Comparison of ENCODE assay signal across 34 cellular contexts in genomic region chr19:8429826-8430225, GRCh38.
"Had no signal": no experiment of that assay in that cellular context is flagged by ENCODE, and none has a peak within 500 bp of the region (broad histone marks: within the 10 kb centered on the region; RNA-seq: fewer than 3 reads in every experiment).

No MANE protein-coding gene starts in this region.

- H3K27me3 ChIP-seq: MG63 had no signal

- DNase-seq: Kasumi-1, MG63, MM.1S, MV-4-11, NCI-H1048, NCI-H1092, NCI-H1092 treated with DMSO at 0.1 percent for 48 hours, NCI-H1105, NCI-H1105 treated with DMSO at 0.1 percent for 48 hours, NCI-H1417, NCI-H1417 treated with DMSO at 0.1 percent for 48 hours, NCI-H1436, NCI-H1436 treated with DMSO at 0.1 percent for 48 hours, NCI-H146, NCI-H1694, NCI-H1694 treated with DMSO at 0.1 percent for 48 hours, NCI-H187, NCI-H187 treated with DMSO at 0.1 percent for 48 hours, NCI-H1930, NCI-H2029, NCI-H2029 treated with DMSO at 0.1 percent for 48 hours, NCI-H2081, NCI-H2081 treated with DMSO at 0.1 percent for 48 hours, NCI-H2107, NCI-H2171, NCI-H2171 treated with DMSO at 0.1 percent for 48 hours, NCI-H2227 treated with DMSO at 0.1 percent for 48 hours, NCI-H226, NCI-H345, NCI-H446, NCI-H446 treated with DMSO at 0.1 percent for 48 hours, NCI-H510A, NCI-H510A treated with DMSO at 0.1 percent for 48 hours, NCI-H524 had no signal

- H3K9me3 ChIP-seq: MG63 had no signal

- H3K4me3 ChIP-seq: MG63 had no signal

- H3K36me3 ChIP-seq: MG63 had no signal
